In the genomic region with DNA sequence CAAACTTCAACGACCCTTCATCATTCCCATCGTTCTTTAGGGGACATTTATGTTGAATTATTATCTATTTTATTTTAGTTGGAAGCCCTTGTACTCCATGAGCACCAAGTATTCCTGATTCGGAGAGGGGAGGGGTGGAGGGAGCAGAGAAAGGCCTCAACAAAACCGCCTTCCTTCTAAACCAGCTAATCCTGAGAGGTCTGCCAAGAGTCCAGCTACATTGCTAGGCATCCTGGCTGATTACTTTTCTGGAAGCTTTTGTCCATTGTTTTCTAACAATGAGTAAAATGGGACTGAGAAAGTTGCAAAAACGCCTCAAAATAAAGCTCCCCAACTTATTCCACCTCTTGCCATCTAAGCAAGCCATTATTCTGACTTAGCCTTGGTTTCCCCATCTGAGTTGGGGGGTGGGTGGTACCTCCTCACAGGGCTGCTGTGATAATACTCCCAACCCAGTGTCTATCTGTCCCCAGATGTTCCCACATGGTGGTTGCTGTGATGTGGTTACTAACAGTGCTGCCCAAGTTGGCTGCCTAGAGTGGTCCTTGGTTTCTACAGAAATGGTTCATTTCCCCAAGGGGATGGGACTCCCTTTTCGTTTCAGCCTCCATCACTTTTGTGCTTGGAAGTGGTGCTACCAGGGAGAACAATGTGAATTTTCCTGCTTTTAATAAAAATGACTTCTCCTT, we compare ENCODE assay signal across 18 cellular contexts. TPM values are rescaled to one million over a fixed set of nuclear protein-coding genes. Genes with fewer than 3 reads are reported as not detected.
A peak's percentile ranks its signal among the peaks of the same experiment; 100 is the strongest.
DNase-seq lines count a peak whose midpoint lies in the region; TF ChIP-seq lines count a peak whose summit lies in the region.
"Had no signal": no experiment of that assay in that cellular context is flagged by ENCODE, and none has a peak within 500 bp of the region (broad histone marks: within the 10 kb centered on the region; RNA-seq: fewer than 3 reads in every experiment).

No MANE protein-coding gene starts in this region.

- no peaks in the 10 kb centered on the region for H3K36me3 Mint-ChIP-seq in CD4-positive, alpha-beta memory T cell
- H3K36me3 Mint-ChIP-seq in HFFc6 (ENCODE audit: low read depth) (no peaks in the 10 kb centered on the region), nephron progenitor cell (ENCODE audit: low read depth) (no peaks in the 10 kb centered on the region)
- H3K36me3 Mint-ChIP-seq: stimulated activated memory B cell treated with anti-CD40 and anti-IgM and Interleukin-4, amounts not matched to agents 10 μg/mL and 1 μg/mL and 100 μg/mL, for 72 hours had no signal

- no peak overlapping the region for H3K4me2 ChIP-seq in Karpas-422 (ENCODE audit: low read depth, low read length, poor library complexity, severe bottlenecking)

- H3K27ac Mint-ChIP-seq in CD4-positive, alpha-beta memory T cell, result peak overlapping the region in 1 of 7 donors; percentile 6
- no peak overlapping the region for H3K27ac Mint-ChIP-seq in HFFc6
- no peak overlapping the region for H3K27ac Mint-ChIP-seq in nephron progenitor cell
- H3K27ac Mint-ChIP-seq: stimulated activated memory B cell treated with anti-CD40 and anti-IgM and Interleukin-4, amounts not matched to agents 10 μg/mL and 1 μg/mL and 100 μg/mL, for 72 hours had no signal

- TF ChIP-seq CTCF in HFFc6 (IDR thresholded peaks at IDR 0.05) (no peak), nephron progenitor cell (IDR thresholded peaks at IDR 0.05) (no peak)

- peaks cover 7 to 17% (median 13%) of the 10 kb centered on the region in 4 donors for H3K4me1 Mint-ChIP-seq in CD4-positive, alpha-beta memory T cell
- peaks cover 36% of the 10 kb centered on the region for H3K4me1 Mint-ChIP-seq in HFFc6 (ENCODE audit: low read depth)
- H3K4me1 Mint-ChIP-seq in nephron progenitor cell, result peaks cover 15% of the 10 kb centered on the region

- H3K4me1 ChIP-seq in CD4-positive, alpha-beta memory T cell (ENCODE audit: insufficient read depth, low read length), result peaks cover 11% of the 10 kb centered on the region
- peaks cover 3% of the 10 kb centered on the region; the same call in 1 of the 2 replicates for H3K4me1 ChIP-seq in Karpas-422 (ENCODE audit: low read length)

- H3K36me3 ChIP-seq in CD4-positive, alpha-beta memory T cell (ENCODE audit: insufficient read depth, low read length), result no peaks in the 10 kb centered on the region
- no peaks in the 10 kb centered on the region for H3K36me3 ChIP-seq in Karpas-422 (ENCODE audit: insufficient read depth, low read length)

- H3K27ac ChIP-seq in CD4-positive, alpha-beta memory T cell (ENCODE audit: low read depth, low read length), result no peak overlapping the region
- no peak overlapping the region for H3K27ac ChIP-seq in Karpas-422 (ENCODE audit: low read length)
- H3K27ac ChIP-seq: C4-2B had no signal

- no peaks in the 10 kb centered on the region for H4K20me1 ChIP-seq in Karpas-422 (ENCODE audit: insufficient read depth, low read depth, low read length)

- no peak for DNase-seq in CD4-positive, alpha-beta memory T cell
- no peak for DNase-seq in HFFc6
- peak; percentile 31 for DNase-seq in dermis blood vessel endothelial cell
- DNase-seq in nephron progenitor cell, result no peak
- no peak for DNase-seq in Karpas-422
- DNase-seq in NCI-H446 treated with DMSO at 0.1 percent for 48 hours (lab: John Stamatoyannopoulos, UW), result no peak
- no peak for DNase-seq in effector CD4-positive, alpha-beta T cell
- no peak for DNase-seq in stimulated activated naive CD4-positive, alpha-beta T cell treated with Interleukin-2 at 50 U/mL for 16 hours (lab: John Stamatoyannopoulos, UW)
- DNase-seq: activated CD4-positive, alpha-beta T cell treated with anti-CD3 and anti-CD28 coated beads for 4 hours; activated effector memory CD4-positive, alpha-beta T cell treated with Interleukin-2 at 50 U/mL for 16 hours; GF-D8; GOT3; KG1; kidney glomerular epithelial cell; NCI-H1436 treated with DMSO at 0.1 percent for 48 hours; stimulated activated CD4-positive, alpha-beta T cell treated with anti-CD3 and anti-CD28 coated beads, Interleukin-4, amount 100 ng/mL, for 4 hours had no signal

- intact Hi-C loops in CD4-positive, alpha-beta memory T cell (cut with micrococcal nuclease), result no loop called here

- no peak overlapping the region for H3K9ac ChIP-seq in Karpas-422 (ENCODE audit: low read length)

- H3K9me3 ChIP-seq in CD4-positive, alpha-beta memory T cell (ENCODE audit: control insufficient read depth in 1 of 2, low read length in 2 of 2), result no peaks in the 10 kb centered on the region
- H3K9me3 ChIP-seq in Karpas-422 (ENCODE audit: low read length), result no peaks in the 10 kb centered on the region

- H3K27me3 ChIP-seq in CD4-positive, alpha-beta memory T cell (ENCODE audit: insufficient read depth, low read length), result peaks cover 40% of the 10 kb centered on the region
- H3K27me3 ChIP-seq in Karpas-422 (ENCODE audit: low read length), result no peaks in the 10 kb centered on the region

- POLR2A ChIA-PET in CD4-positive, alpha-beta memory T cell (lab: Charles Lee; ENCODE audit: partially characterized antibody), result no interaction called here

- H3K4me3 ChIP-seq in CD4-positive, alpha-beta memory T cell (ENCODE audit: low read length in 2 of 2), result no peak overlapping the region
- H3K4me3 ChIP-seq in Karpas-422 (ENCODE audit: low read length), result no peak overlapping the region

- no peak overlapping the region for H2AFZ ChIP-seq in Karpas-422 (ENCODE audit: low read length)

- peaks cover 45 to 58% of the 10 kb centered on the region in 2 donors for H3K27me3 Mint-ChIP-seq in CD4-positive, alpha-beta memory T cell
- H3K27me3 Mint-ChIP-seq in HFFc6 (ENCODE audit: insufficient read depth), result peaks cover 11% of the 10 kb centered on the region
- H3K27me3 Mint-ChIP-seq in nephron progenitor cell (ENCODE audit: low read depth, poor library complexity), result peaks cover 77% of the 10 kb centered on the region

- H3K9me3 Mint-ChIP-seq in CD4-positive, alpha-beta memory T cell, result no peaks in the 10 kb centered on the region
- no peaks in the 10 kb centered on the region for H3K9me3 Mint-ChIP-seq in HFFc6
- no peaks in the 10 kb centered on the region for H3K9me3 Mint-ChIP-seq in nephron progenitor cell
- H3K9me3 Mint-ChIP-seq: stimulated activated memory B cell treated with anti-CD40 and anti-IgM and Interleukin-4, amounts not matched to agents 10 μg/mL and 1 μg/mL and 100 μg/mL, for 72 hours had no signal

- CTCF ChIA-PET in CD4-positive, alpha-beta memory T cell (lab: Charles Lee; ENCODE audit: partially characterized antibody), result interaction anchor here (2.2 to 6.0 kb wide), 2 partner anchors 17 to 186 kb away, joined by 9 to 29 read pairs; no protein-coding TSS in a partner anchor

- H3K79me2 ChIP-seq in Karpas-422 (ENCODE audit: low read length), result no peaks in the 10 kb centered on the region

- H3K9me2 ChIP-seq in Karpas-422 (replicated peaks; ENCODE audit: insufficient read depth, low read length), result no peaks in the 10 kb centered on the region

- peak overlapping the region; percentile 31 to 83 (median 72) for H3K4me3 Mint-ChIP-seq in CD4-positive, alpha-beta memory T cell
- H3K4me3 Mint-ChIP-seq in HFFc6, result peak overlapping the region; percentile 72; the same call in 1 of the 2 replicates
- H3K4me3 Mint-ChIP-seq in nephron progenitor cell, result peak overlapping the region; percentile 77

RNA-seq across cellular contexts. Expression of gene TMEM158, which starts 1.2 kb away (rescaled TPM):
- total RNA-seq in CD4-positive, alpha-beta memory T cell, result not detected
- polyA plus RNA-seq in CD4-positive, alpha-beta memory T cell, result not detected
- total RNA-seq in HFFc6 (2021; fragmentation: NEBNext Ultra II Directional; extraction: Animal tissue kit (Norgen Biotek cat#: 25700)), result 10 to 100 TPM; 26.1 to 82.2 (median 29.4) TPM
- total RNA-seq in dermis blood vessel endothelial cell, result 0.85 and 2.7 TPM in 2 replicates
- not detected in 2 replicates for total RNA-seq in Karpas-422 (2014; rRNA removed; shearing (Covaris generic); ENCODE audit: low replicate concordance)
